11 cellular contexts compared by ENCODE assay signal in genomic region chr9:3479516-3480352, GRCh38. TPM values are rescaled to one million over a fixed set of nuclear protein-coding genes. Genes with fewer than 3 reads are reported as not detected.
DNase-seq lines count a peak whose midpoint lies in the region; ATAC-seq and TF ChIP-seq lines count a peak whose summit lies in the region.
"Had no signal": no experiment of that assay in that cellular context is flagged by ENCODE, and none has a peak within 500 bp of the region (broad histone marks: within the 10 kb centered on the region; RNA-seq: fewer than 3 reads in every experiment).

No MANE protein-coding gene starts in this region.

- DNase-seq in activated CD4-positive, CD25-positive, alpha-beta regulatory T cell (lab: John Stamatoyannopoulos, UW): no peak
- DNase-seq in NAMALWA (ENCODE audit: low spot score) (peak; percentile 47), trophoblast cell (no peak), kidney glomerular epithelial cell (lab: John Stamatoyannopoulos, UW) (no peak), stomach (no peak)
- no peak for DNase-seq in natural killer cell treated with Interleukin-12 subunit alpha and Interleukin-12 subunit beta and Interleukin-15 and Interleukin-18, amount 100 ng/mL, for 72 hours (ENCODE audit: low spot score)
- DNase-seq: NCI-H524 treated with DMSO at 0.1 percent for 48 hours had no signal

- no peak overlapping the region for H2BK120ac ChIP-seq in trophoblast cell (ENCODE audit: insufficient read depth, low read length, poor library complexity)

- no peak overlapping the region for H3K14ac ChIP-seq in trophoblast cell (ENCODE audit: low read length)

- TF ChIP-seq POLR2A in stomach (IDR thresholded peaks at IDR 0.05): no peak

- ATAC-seq in activated CD4-positive, CD25-positive, alpha-beta regulatory T cell treated with anti-CD3 and anti-CD28 coated beads, Interleukin-2, amount 50 U/mL, for 24 hours: peak; percentile 23 to 30
- ATAC-seq in HG02571 (IDR thresholded peaks at IDR 0.05; ENCODE audit: unreplicated experiment): peak; percentile 35
- ATAC-seq in natural killer cell treated with Interleukin-12 subunit alpha and Interleukin-12 subunit beta and Interleukin-15 and Interleukin-18, amount 100 ng/mL, for 72 hours: peak in 1 of 2 donors; percentile 54

- H3K36me3 ChIP-seq in trophoblast cell (ENCODE audit: control insufficient read depth in 1 of 2, insufficient read depth in 2 of 2, low read length in 2 of 2) (peaks cover 0 to 1% of the 10 kb centered on the region in 2 experiments), stomach (peaks cover 0 to 18% (median 5%) of the 10 kb centered on the region in 4 donors)
- H3K36me3 ChIP-seq: HAP-1 had no signal

- H3K9ac ChIP-seq in trophoblast cell (ENCODE audit: low read length): no peak overlapping the region

- TF ChIP-seq CTCF in stomach (IDR thresholded peaks at IDR 0.05): no peak

- peak overlapping the region; percentile 89 to 94 for H3K27ac Mint-ChIP-seq in natural killer cell treated with Interleukin-12 subunit alpha and Interleukin-12 subunit beta and Interleukin-15 and Interleukin-18, amount 100 ng/mL, for 72 hours
- H3K27ac Mint-ChIP-seq: nephron had no signal

- H3K27me3 ChIP-seq in trophoblast cell (ENCODE audit: insufficient read depth, low read length) (no peaks in the 10 kb centered on the region), stomach (no peaks in the 10 kb centered on the region)

- no CpG with 5 or more reads among the region's 7 CpGs for WGBS in trophoblast cell (ENCODE audit: extremely low coverage, insufficient coverage, insufficient read length)
- 83 to 92% (median 90%) methylated on average over 7 of the region's 7 CpGs for whole genome bisulfite sequencing in stomach, 5 donors

- no peak overlapping the region for H3K4me2 ChIP-seq in trophoblast cell (ENCODE audit: low read length)

- H3K9me3 Mint-ChIP-seq in natural killer cell treated with Interleukin-12 subunit alpha and Interleukin-12 subunit beta and Interleukin-15 and Interleukin-18, amount 100 ng/mL, for 72 hours: no peaks in the 10 kb centered on the region

- H4K91ac ChIP-seq in trophoblast cell (ENCODE audit: low read depth, low read length): no peak overlapping the region

- peak overlapping the region; percentile 34 for H3K4me3 Mint-ChIP-seq in natural killer cell treated with Interleukin-12 subunit alpha and Interleukin-12 subunit beta and Interleukin-15 and Interleukin-18, amount 100 ng/mL, for 72 hours
- H3K4me3 Mint-ChIP-seq: nephron had no signal

- no peak overlapping the region for H2AFZ ChIP-seq in trophoblast cell (ENCODE audit: insufficient read depth, low read length, poor library complexity)

- TF ChIP-seq EP300 in stomach (IDR thresholded peaks at IDR 0.05): no peak

- H3K9me3 ChIP-seq in trophoblast cell (ENCODE audit: insufficient read depth, low read depth, low read length) (no peaks in the 10 kb centered on the region), stomach (peaks cover 0 to 10% (median 2%) of the 10 kb centered on the region in 4 donors)
- H3K9me3 ChIP-seq: HAP-1 had no signal

- H2BK5ac ChIP-seq in trophoblast cell (ENCODE audit: low read depth, low read length, poor library complexity): no peak overlapping the region

- peaks cover 3% of the 10 kb centered on the region for H3K79me1 ChIP-seq in trophoblast cell (ENCODE audit: low read length)

- H3K79me2 ChIP-seq in trophoblast cell (ENCODE audit: control insufficient read depth, insufficient read depth, low read length, poor library complexity): no peaks in the 10 kb centered on the region

- no peak overlapping the region for H2BK12ac ChIP-seq in trophoblast cell (ENCODE audit: low read length)

- peaks cover 8% of the 10 kb centered on the region for H3K36me3 Mint-ChIP-seq in natural killer cell treated with Interleukin-12 subunit alpha and Interleukin-12 subunit beta and Interleukin-15 and Interleukin-18, amount 100 ng/mL, for 72 hours

- no peak overlapping the region for H3K23ac ChIP-seq in trophoblast cell (ENCODE audit: low read length)

- intact Hi-C loops in stomach (cut with DNase I; ENCODE audit: low total_unique reads): no loop called here

- H3K27ac ChIP-seq in trophoblast cell (ENCODE audit: low read depth, low read length): no peak overlapping the region
- H3K27ac ChIP-seq in stomach: peak overlapping the region in 1 of 5 donors; percentile 52

- peaks cover 46 to 61% of the 10 kb centered on the region in 2 donors for H3K4me1 Mint-ChIP-seq in natural killer cell treated with Interleukin-12 subunit alpha and Interleukin-12 subunit beta and Interleukin-15 and Interleukin-18, amount 100 ng/mL, for 72 hours (ENCODE audit: low read depth in 2 of 2)
- H3K4me1 Mint-ChIP-seq: nephron had no signal

- H4K12ac ChIP-seq in trophoblast cell (ENCODE audit: low read depth, low read length): no peak overlapping the region

- no peak overlapping the region for H4K8ac ChIP-seq in trophoblast cell (ENCODE audit: low read depth, low read length)

- no peak overlapping the region for H3K18ac ChIP-seq in trophoblast cell (ENCODE audit: low read length)

- no peak overlapping the region for H3K4ac ChIP-seq in trophoblast cell (ENCODE audit: low read depth, low read length)

- H3K4me1 ChIP-seq in trophoblast cell (ENCODE audit: control insufficient read depth in 1 of 2, insufficient read depth in 2 of 2, low read length in 2 of 2): peaks cover 5 to 7% of the 10 kb centered on the region in 2 experiments
- no peaks in the 10 kb centered on the region for H3K4me1 ChIP-seq in stomach

- H3K4me3 ChIP-seq in trophoblast cell (ENCODE audit: low read depth, low read length) (no peak overlapping the region), stomach (no peak overlapping the region)
- H3K4me3 ChIP-seq: HAP-1 had no signal

- H3K27me3 Mint-ChIP-seq in natural killer cell treated with Interleukin-12 subunit alpha and Interleukin-12 subunit beta and Interleukin-15 and Interleukin-18, amount 100 ng/mL, for 72 hours: no peaks in the 10 kb centered on the region

- no peak overlapping the region for H2AK5ac ChIP-seq in trophoblast cell (ENCODE audit: low read length)

RNA-seq across cellular contexts. Expression of gene RFX3, which starts 46.1 kb away (rescaled TPM):
- 10 to 100 TPM; 17.2 to 22.5 TPM for total RNA-seq in natural killer cell treated with Interleukin-12 subunit alpha and Interleukin-12 subunit beta and Interleukin-15 and Interleukin-18, amount 100 ng/mL, for 72 hours
- 4.0 and 4.7 TPM in 2 replicates for polyA plus RNA-seq in trophoblast cell (2013)
- total RNA-seq in stomach: 10 to 100 TPM in 4 of 5 donors, 1 to 10 TPM in 1; 1.7 to 22.8 (median 18.4) TPM
- polyA plus RNA-seq in stomach: 1 to 10 TPM in 1 of 3 donors, under 1 TPM in 2; 0.76 to 1.4 (median 0.81) TPM
